ENCODE assay signal across 13 cellular contexts in the genomic region with DNA sequence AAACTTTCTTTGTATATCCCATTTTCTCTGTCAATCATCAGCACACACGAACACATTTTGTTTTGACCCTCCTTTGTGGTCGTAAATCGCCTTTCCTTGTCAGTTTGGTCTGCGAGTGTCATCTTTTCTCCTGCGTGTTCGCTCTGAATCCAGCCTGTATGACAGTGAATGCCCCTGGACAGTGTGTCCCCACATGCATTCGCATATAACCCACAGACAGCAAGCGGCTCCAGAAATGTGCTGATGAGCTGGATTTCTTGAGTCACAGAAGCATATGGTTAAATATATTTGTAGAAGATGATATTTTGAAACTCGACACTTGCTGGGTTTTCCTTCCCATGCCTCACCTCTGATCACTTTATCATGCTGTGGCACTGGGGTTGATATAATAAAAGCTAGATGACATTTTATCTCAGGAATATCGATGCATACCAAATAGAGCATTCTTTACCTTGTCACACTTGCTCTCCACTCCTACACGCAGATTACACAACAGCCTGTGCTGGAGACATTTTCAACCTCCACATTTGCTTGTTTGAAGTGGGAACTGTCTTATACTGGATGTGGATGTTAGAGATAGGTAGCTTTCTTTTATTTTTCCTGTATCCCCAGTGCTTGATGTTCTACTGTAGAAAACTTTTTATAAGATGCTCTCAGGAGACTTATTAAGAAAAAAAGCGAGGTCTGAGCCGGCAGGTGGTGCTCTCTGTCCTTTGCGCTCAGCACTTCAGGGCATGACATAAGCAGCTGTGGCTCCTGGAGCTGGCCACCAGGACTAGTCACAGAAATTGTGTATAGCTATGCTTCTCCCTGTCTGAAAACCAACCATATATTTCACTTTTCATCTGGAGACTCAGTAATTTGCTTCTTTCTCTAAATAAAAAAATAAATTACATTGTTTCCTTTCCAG.
DNase-seq lines count a peak whose midpoint lies in the region; ATAC-seq, FAIRE-seq and TF ChIP-seq lines count a peak whose summit lies in the region.
"Had no signal": no experiment of that assay in that cellular context is flagged by ENCODE, and none has a peak within 500 bp of the region (broad histone marks: within the 10 kb centered on the region; RNA-seq: fewer than 3 reads in every experiment).

No MANE protein-coding gene starts in this region.

- WGBS in pancreas, 2 donors, result 52 to 69% methylated on average over 14 of the region's 14 CpGs

- H3K27me3 ChIP-seq in MG63, result peaks cover 15% of the 10 kb centered on the region
- H3K27me3 ChIP-seq in pancreas, result no peaks in the 10 kb centered on the region
- H3K27me3 ChIP-seq: SJSA1 had no signal

- H3K9me3 ChIP-seq in MG63 (no peaks in the 10 kb centered on the region), pancreas (no peaks in the 10 kb centered on the region)
- H3K9me3 ChIP-seq: SJSA1 had no signal

- DNase-seq in MG63, result peak; percentile 35
- peak; percentile 11 to 57 for DNase-seq in T47D (ENCODE audit: low read depth in 1 of 2, low spot score in 1 of 2)
- DNase-seq in pancreas, result peak in 1 of 6 donors; percentile 12
- no peak for DNase-seq in GF-D8 (lab: John Stamatoyannopoulos, UW)
- DNase-seq in DMS53 treated with DMSO at 0.1 percent for 48 hours (lab: John Stamatoyannopoulos, UW; ENCODE audit: unreplicated experiment), result no peak
- DNase-seq: stimulated activated CD4-positive, alpha-beta T cell treated with anti-CD3 and anti-CD28 coated beads, Interleukin-2, amount 100 ng/mL, for 24 hours had no signal

- in situ Hi-C loops in T47D (cut with HindIII; ENCODE audit: low pct_unique_long_range_greater_than_20kb, low sequenced_read_pairs), result no loop called here

- TF ChIP-seq CTCF in GM12873 (IDR thresholded peaks at IDR 0.05; ENCODE audit: insufficient read depth, low read depth, low read length, missing control alignments), result peak; percentile 17
- no peak for TF ChIP-seq CTCF in pancreas (IDR thresholded peaks at IDR 0.05)

- no peak for FAIRE-seq in pancreas (lab: Jason Lieb, UNC)
- FAIRE-seq: H1 had no signal

- ATAC-seq in pancreas (peak in 3 of 4 donors; percentile 54 to 58 (median 56)), HG03342 (IDR thresholded peaks at IDR 0.05; ENCODE audit: unreplicated experiment) (no peak), GM21576 (IDR thresholded peaks at IDR 0.05; ENCODE audit: unreplicated experiment) (no peak)
- ATAC-seq: activated T-helper 17 cell treated with anti-CD3 and anti-CD28 coated beads, Interleukin-2, amount 50 U/mL, for 72 hours had no signal

- no peaks in the 10 kb centered on the region for H3K36me3 ChIP-seq in MG63
- no peaks in the 10 kb centered on the region for H3K36me3 ChIP-seq in pancreas
- H3K36me3 ChIP-seq: SJSA1 had no signal

- no peak overlapping the region for H3K4me3 ChIP-seq in MG63
- H3K4me3 ChIP-seq in pancreas, result no peak overlapping the region
- H3K4me3 ChIP-seq: SJSA1 had no signal

- H3K4me1 ChIP-seq in pancreas, result no peaks in the 10 kb centered on the region
- H3K4me1 ChIP-seq: SJSA1 had no signal

- no peak overlapping the region for H3K27ac ChIP-seq in pancreas
- H3K27ac ChIP-seq: epithelial cell of prostate, SJSA1 had no signal

- intact Hi-C loops in pancreas (cut with DNase I), result no loop called here

Comparison
In these comparisons a context has a peak if more than half of its experiments do, and no peak if none do; other contexts are left out.
1. DNase-seq: peak in MG63 (single experiment) and T47D (2 of 2); none in GF-D8 (single experiment) and DMS53 treated with DMSO at 0.1 percent for 48 hours (single experiment).
2. ATAC-seq: peak in pancreas (3 of 4); none in HG03342 (single experiment) and GM21576 (single experiment).